Comparison of ENCODE assay signal across 9 cellular contexts in the genomic region with DNA sequence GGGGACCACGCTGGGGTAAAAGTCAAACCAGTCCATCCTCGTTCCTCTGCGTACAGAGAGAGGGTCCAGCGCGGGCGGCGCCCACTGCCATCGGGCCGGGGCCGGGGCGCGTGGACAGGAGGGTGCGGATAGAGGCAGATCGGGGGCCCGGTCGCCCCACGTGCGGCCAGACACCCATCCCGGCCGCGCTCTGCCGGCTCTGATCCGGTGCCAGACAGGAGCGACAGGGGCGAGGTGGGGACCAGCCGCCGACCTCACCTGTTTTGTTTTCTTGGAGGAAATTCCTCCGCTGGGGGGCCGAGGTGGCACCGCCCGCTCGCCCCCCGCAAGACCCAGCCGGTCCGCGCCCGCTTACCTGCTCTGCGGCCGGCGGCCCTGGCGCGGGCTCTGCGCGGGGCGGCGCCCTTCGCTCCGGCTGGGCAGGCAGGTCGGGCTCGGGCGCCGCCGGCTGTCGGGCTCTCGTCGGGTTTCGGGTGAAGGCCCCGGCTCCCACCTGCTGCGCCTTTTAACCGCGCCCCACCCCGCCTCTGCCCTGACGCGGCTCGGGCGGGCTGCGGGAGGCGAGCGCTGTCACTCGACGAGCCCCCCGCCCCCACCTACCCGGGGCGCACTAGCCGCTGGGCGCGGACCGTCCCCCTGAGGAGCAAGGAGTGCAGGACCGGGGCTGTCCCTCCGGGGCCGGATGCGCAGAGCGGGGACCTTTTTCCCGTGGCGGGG. TPM values are rescaled to one million over a fixed set of nuclear protein-coding genes. Genes with fewer than 3 reads are reported as not detected.
DNase-seq lines count a peak whose midpoint lies in the region; ATAC-seq, FAIRE-seq and TF ChIP-seq lines count a peak whose summit lies in the region.
"Had no signal": no experiment of that assay in that cellular context is flagged by ENCODE, and none has a peak within 500 bp of the region (broad histone marks: within the 10 kb centered on the region; RNA-seq: fewer than 3 reads in every experiment).

Gene GJB6 (minus strand): TSS at position 481 of the 717 bp plus-strand sequence. CDS start 8,839 bp downstream, outside the sequence.

- no peaks in the 10 kb centered on the region for H3K79me2 ChIP-seq in GM12878 (ENCODE audit: control insufficient read depth, insufficient read depth, low read length)

- RAD21 ChIA-PET in GM12878 (lab: Charles Lee; ENCODE audit: unreplicated experiment), result no interaction called here

- H3K27ac ChIP-seq in A673 (ENCODE audit: low read depth, low read length, poor library complexity, severe bottlenecking) (no peak within 1 kb of the TSS), GM12878 (ENCODE audit: control insufficient read depth, insufficient read depth) (no peak within 1 kb of the TSS), lower lobe of right lung (no peak within 1 kb of the TSS), tibial nerve (no peak within 1 kb of the TSS)

- SMC1A ChIA-PET in GM12878 (lab: Charles Lee; ENCODE audit: uncharacterized antibody, unreplicated experiment), result no interaction called here

- DNase-seq in A673 (ENCODE audit: low spot score) (no peak), NCI-H1105 (lab: John Stamatoyannopoulos, UW) (peak; percentile 7), GM12878 (ENCODE audit: low read depth, low spot score) (no peak), lower lobe of right lung (no peak), tibial nerve (ENCODE audit: low spot score in 2 of 2) (no peak), A172 (ENCODE audit: low spot score) (no peak), NAMALWA (ENCODE audit: low spot score) (no peak), hippocampal formation (lab: John Stamatoyannopoulos, UW) (no peak)

- POLR2A ChIA-PET in A673 (lab: Charles Lee; ENCODE audit: low non-redundant PET), result no interaction called here
- POLR2A ChIA-PET in GM12878 (lab: Charles Lee), result no interaction called here

- H2AFZ ChIP-seq in GM12878 (ENCODE audit: control insufficient read depth, low read depth, low read length), result no peak within 1 kb of the TSS

- FAIRE-seq in GM12878 (lab: Jason Lieb, UNC), result no peak
- FAIRE-seq: TTC549 had no signal

- H3K4me1 ChIP-seq in A673 (ENCODE audit: insufficient read depth, low read length, poor library complexity, severe bottlenecking) (no peaks in the 10 kb centered on the region), GM12878 (ENCODE audit: control insufficient read depth, insufficient read depth, low read length) (no peaks in the 10 kb centered on the region), lower lobe of right lung (peaks cover 5% of the 10 kb centered on the region), tibial nerve (peaks cover 0 to 18% (median 3%) of the 10 kb centered on the region in 4 donors)

- H3K4me2 ChIP-seq in GM12878 (ENCODE audit: control insufficient read depth, insufficient read depth), result peak within 1 kb of the TSS; percentile 25; the same call in 1 of the 2 replicates

- no peak within 1 kb of the TSS for H3K9ac ChIP-seq in GM12878 (ENCODE audit: control insufficient read depth, insufficient read depth, low read length)

- H3K36me3 ChIP-seq in A673 (ENCODE audit: insufficient read depth, low read length, poor library complexity, severe bottlenecking) (no peaks in the 10 kb centered on the region), GM12878 (ENCODE audit: control insufficient read depth in 2 of 2, insufficient read depth in 2 of 2, low read length in 1 of 2) (no peaks in the 10 kb centered on the region), lower lobe of right lung (no peaks in the 10 kb centered on the region), tibial nerve (no peaks in the 10 kb centered on the region)

- TF ChIP-seq CTCF in A673 (conservative IDR thresholded peaks at IDR 0.05; ENCODE audit: low read depth, low read length) (no peak), GM12878 (IDR thresholded peaks at IDR 0.05 in 2 of 3, conservative IDR thresholded peaks at IDR 0.05 in 1 of 3; ENCODE audit: control insufficient read depth in 2 of 3, extremely low read depth in 1 of 3, insufficient read depth in 1 of 3, low read depth in 3 of 3, low read length in 3 of 3) (no peak), lower lobe of right lung (IDR thresholded peaks at IDR 0.05) (no peak), tibial nerve (IDR thresholded peaks at IDR 0.05) (no peak)

- in situ Hi-C loops in GM12878 (cut with MboI), result no loop called here

- 30% methylated on average over 45 of the region's 85 CpGs for WGBS in GM12878 (ENCODE audit: insufficient coverage, insufficient replicate concordance, low lambda C conversion rate, missing lambda C conversion rate)
- WGBS in tibial nerve, 2 donors, result 1 to 3% methylated on average over 48 to 65 of the region's 85 CpGs

- TF ChIP-seq POLR2A in GM12878 (IDR thresholded peaks at IDR 0.05; ENCODE audit: low read depth, low read length) (no peak), tibial nerve (IDR thresholded peaks at IDR 0.05) (no peak)

- no peaks in the 10 kb centered on the region for H4K20me1 ChIP-seq in GM12878 (ENCODE audit: control insufficient read depth, insufficient read depth)

- no peak for TF ChIP-seq EP300 in GM12878 (IDR thresholded peaks at IDR 0.05; ENCODE audit: borderline replicate concordance in 1 of 2, control insufficient read depth in 1 of 2, low read depth in 2 of 2, low read length in 2 of 2)
- no peak for TF ChIP-seq EP300 in tibial nerve (IDR thresholded peaks at IDR 0.05)

- ATAC-seq in GM12878 (no peak), lower lobe of right lung (peak; percentile 71 to 73)

- H3K4me3 ChIP-seq in A673 (ENCODE audit: low read depth, low read length, poor library complexity, severe bottlenecking) (peak within 1 kb of the TSS; percentile 25), GM12878 (no peak within 1 kb of the TSS), lower lobe of right lung (peak within 1 kb of the TSS; percentile 43), tibial nerve (peak within 1 kb of the TSS in 3 of 4 donors; percentile 26 to 34 (median 26))

- no TSS peak for BruUV-seq in A673 (replicated peaks; lab: Mats Ljungman, UMichigan)
- BruUV-seq in GM12878 (replicated peaks; lab: Mats Ljungman, UMichigan), result no TSS peak

- H3K27me3 ChIP-seq in A673 (replicated peaks; ENCODE audit: insufficient read depth, low read depth, low read length, poor library complexity) (peaks cover 52% of the 10 kb centered on the region), GM12878 (replicated peaks in 1 of 2; ENCODE audit: control insufficient read depth in 2 of 2, insufficient read depth in 2 of 2, low read length in 1 of 2) (peaks cover 6 to 12% of the 10 kb centered on the region in 2 experiments; a peak in 3 of 4 replicates), lower lobe of right lung (ENCODE audit: low read depth) (peaks cover 38% of the 10 kb centered on the region), tibial nerve (peaks cover 0 to 51% of the 10 kb centered on the region in 2 donors)

- no peak for TF ChIP-seq RAD21 in GM12878 (IDR thresholded peaks at IDR 0.05; ENCODE audit: insufficient read depth, low read depth, low read length)

- intact Hi-C loops in A673 (cut with micrococcal nuclease; ENCODE audit: unreplicated experiment) (no loop called here), GM12878 (cut with micrococcal nuclease; ENCODE audit: unreplicated experiment) (loop anchor here (10.0 kb wide), 1 partner anchor 63 kb away; no protein-coding TSS in a partner anchor), lower lobe of right lung (cut with DNase I) (no loop called here)

- CTCF ChIA-PET in A673 (lab: Charles Lee) (interaction anchor here (0.6 kb wide), 1 partner anchor 110 kb away, joined by 3 read pairs; no protein-coding TSS in a partner anchor), GM12878 (lab: Yijun Ruan, JAX) (no interaction called here)

- H3K9me3 ChIP-seq in A673 (ENCODE audit: low read depth, low read length, poor library complexity, severe bottlenecking) (no peaks in the 10 kb centered on the region), GM12878 (replicated peaks; ENCODE audit: control insufficient read depth, insufficient read depth, low read length) (no peaks in the 10 kb centered on the region), lower lobe of right lung (no peaks in the 10 kb centered on the region), tibial nerve (no peaks in the 10 kb centered on the region)

TF ChIP-seq in GM12878, 131 proteins besides CTCF, POLR2A, EP300 and RAD21:
- peak; percentile 39 for TF ChIP-seq SUZ12 (IDR thresholded peaks at IDR 0.05; ENCODE audit: unreplicated experiment)
- no peak for TF ChIP-seq CEBPB (IDR thresholded peaks at IDR 0.05; ENCODE audit: borderline replicate concordance in 1 of 2, low read depth in 2 of 2, low read length in 2 of 2)
- TF ChIP-seq CHD1 (IDR thresholded peaks at IDR 0.05; ENCODE audit: low read depth, low read length), result no peak

RNA-seq across cellular contexts. Expression of gene GJB6, which starts in this region (rescaled TPM):
- total RNA-seq in A673 (2021) (not detected in 2 replicates), GM12878 (2014; rRNA removed) (not detected in 2 replicates), GM12878 (2014; rRNA removed; fragmentation: Illumina TruSeq; extraction: Trizol) (not detected in 2 replicates), GM12878 (2021) (not detected in 2 replicates), lower lobe of right lung (not detected), tibial nerve (not detected)
- total RNA-seq in GM12878 (2013; cell fraction: nucleolus; rRNA removed), result not detected in 2 replicates
- not detected for polyA plus RNA-seq in GM12878 (2011; ENCODE audit: low read depth)
- polyA plus RNA-seq in GM12878 (2011; rRNA removed) (0.03 TPM in 1 of 2 replicates, not detected in the other), GM12878 (2014; fragmentation: Illumina TruSeq; extraction: Trizol) (not detected in 2 replicates), GM12878 (2014; fragmentation: Nextera tagmentation; extraction: Ambion mirVana) (not detected), GM12878 (2014; rRNA removed) (not detected in 2 replicates), GM12878 (2016; fragmentation: Nextera tagmentation; extraction: Ambion mirVana) (not detected)
- polyA plus RNA-seq in GM12878 (2011; cell fraction: cytosol; rRNA removed), result not detected in 2 replicates
- polyA plus RNA-seq in GM12878 (2011; cell fraction: nucleus; rRNA removed), result not detected in 2 replicates
- polyA plus RNA-seq in GM12878 (2012), result not detected in 2 replicates
- polyA minus RNA-seq in GM12878 (2011; rRNA and poly(A)+ RNA removed), result not detected in 2 replicates
- not detected in 2 replicates for polyA minus RNA-seq in GM12878 (2011; cell fraction: cytosol; rRNA and poly(A)+ RNA removed)
- polyA minus RNA-seq in GM12878 (2011; cell fraction: nucleus; rRNA and poly(A)+ RNA removed), result not detected in 2 replicates
- total RNA-seq in A172 (2014; rRNA removed; shearing (Covaris generic)), result not detected in 2 replicates

Comparison
In these comparisons a context has a peak if more than half of its experiments do, and no peak if none do; other contexts are left out.
1. Peak in ATAC-seq and H3K4me3 ChIP-seq in lower lobe of right lung; RNA of the gene not detected or under 1 TPM.